ENCODE assay signal across 1 cellular context in genomic region chr5:32712463-32713395, GRCh38.
A peak's percentile ranks its signal among the peaks of the same experiment; 100 is the strongest.
TF ChIP-seq lines count a peak whose summit lies in the region.

No MANE protein-coding gene starts in this region.

TF ChIP-seq in H1, 55 proteins besides CTCF, POLR2A, EP300 and RAD21:
- TF ChIP-seq CREB1 (IDR thresholded peaks at IDR 0.05) = no peak
- no peak for TF ChIP-seq BCL11A (IDR thresholded peaks at IDR 0.05; ENCODE audit: low read depth in 2 of 2, low read length in 2 of 2)
- peak; percentile 95 for TF ChIP-seq SUZ12 (IDR thresholded peaks at IDR 0.05; ENCODE audit: low read length)
- peak; percentile 66 for TF ChIP-seq RNF2 (IDR thresholded peaks at IDR 0.05; ENCODE audit: borderline replicate concordance, low read depth, low read length, missing control alignments, poor library complexity, severe bottlenecking)
- 0 out of 2 replicates have a peak, but pooled peaks have one; percentile 15 for TF ChIP-seq RBBP5 (IDR thresholded peaks at IDR 0.05; ENCODE audit: borderline replicate concordance, low read depth, low read length)
- TF ChIP-seq EZH2 (IDR thresholded peaks at IDR 0.05; ENCODE audit: low read depth, low read length, severe bottlenecking) = peak; percentile 95
- TF ChIP-seq SIX5 (IDR thresholded peaks at IDR 0.05; ENCODE audit: low read depth, low read length) = no peak
- no peak for TF ChIP-seq NANOG (IDR thresholded peaks at IDR 0.05; ENCODE audit: insufficient read depth, low read depth, low read length, poor library complexity, severe bottlenecking)
- no peak for TF ChIP-seq TBP (IDR thresholded peaks at IDR 0.05; ENCODE audit: low read depth, low read length)
- no peak for TF ChIP-seq CBX8 (IDR thresholded peaks at IDR 0.05; ENCODE audit: borderline replicate concordance, low read depth, low read length)
- no peak for TF ChIP-seq TEAD4 (IDR thresholded peaks at IDR 0.05; ENCODE audit: low read depth, low read length)
- TF ChIP-seq SAP30 (IDR thresholded peaks at IDR 0.05; ENCODE audit: insufficient read depth, insufficient replicate concordance, low read length) = no peak
- no peak for TF ChIP-seq SRF (IDR thresholded peaks at IDR 0.05; ENCODE audit: low read depth, low read length)
- TF ChIP-seq KDM5A (IDR thresholded peaks at IDR 0.05; ENCODE audit: low read length) = no peak
- no peak for TF ChIP-seq BRCA1 (IDR thresholded peaks at IDR 0.05; ENCODE audit: low read depth, low read length)
- TF ChIP-seq SIRT6 (IDR thresholded peaks at IDR 0.05; ENCODE audit: low read length) = no peak
- TF ChIP-seq E2F6 (IDR thresholded peaks at IDR 0.05) = 0 out of 2 replicates have a peak, but pooled peaks have one; percentile 3
- TF ChIP-seq POU5F1 (IDR thresholded peaks at IDR 0.05; ENCODE audit: low read depth, low read length) = no peak
- no peak for TF ChIP-seq SP2 (IDR thresholded peaks at IDR 0.05; ENCODE audit: low read length)
- TF ChIP-seq ATF2 (IDR thresholded peaks at IDR 0.05; ENCODE audit: low read length) = no peak
- no peak for TF ChIP-seq CBX5 (IDR thresholded peaks at IDR 0.05; ENCODE audit: low read depth, low read length)
- no peak for TF ChIP-seq SP1 (IDR thresholded peaks at IDR 0.05; ENCODE audit: low read depth, low read length)
